8 cellular contexts compared by ENCODE assay signal in the genomic region with DNA sequence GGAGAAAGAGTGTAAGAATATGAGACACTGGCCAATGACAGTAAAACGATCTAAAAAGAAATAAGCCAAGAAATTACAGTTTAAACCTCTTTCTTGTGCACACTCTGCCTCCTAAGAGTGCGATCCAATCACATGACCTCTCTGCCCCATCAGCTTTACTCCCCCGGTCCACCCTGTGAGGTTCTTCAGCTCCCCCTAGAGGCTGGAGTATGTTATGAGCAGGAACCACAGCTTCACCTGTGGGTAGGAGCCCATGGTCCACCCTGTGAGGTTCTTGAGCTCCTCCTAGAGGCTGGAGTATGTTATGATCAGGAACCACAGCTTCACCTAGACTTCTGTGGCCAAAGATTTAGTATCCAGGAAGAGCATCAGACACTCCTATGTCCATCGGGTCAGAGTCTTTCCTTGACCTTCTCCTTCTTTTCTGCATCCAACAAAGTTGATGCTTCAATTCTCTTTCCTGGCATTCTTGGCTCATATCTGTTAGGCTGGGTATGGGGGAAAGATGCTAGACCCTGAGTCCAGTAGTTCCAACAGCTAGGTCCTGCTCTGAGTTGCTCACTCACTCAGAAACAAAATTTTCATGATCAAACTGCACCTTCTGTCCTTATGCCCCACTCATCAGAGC.
DNase-seq lines count a peak whose midpoint lies in the region; ATAC-seq and TF ChIP-seq lines count a peak whose summit lies in the region.

No MANE protein-coding gene starts in this region.

- H3K27ac ChIP-seq in DND-41 (ENCODE audit: low read length) (no peak overlapping the region), osteoblast (ENCODE audit: low read depth, low read length) (no peak overlapping the region)

- no peaks in the 10 kb centered on the region for H3K9me3 ChIP-seq in DND-41 (ENCODE audit: insufficient read depth, low read length, severe bottlenecking)
- H3K9me3 ChIP-seq in osteoblast (ENCODE audit: low read depth, low read length), result no peaks in the 10 kb centered on the region

- peak; percentile 98 for ATAC-seq in DND-41 (ENCODE audit: insufficient read depth, low read depth)
- ATAC-seq in GM19468 (IDR thresholded peaks at IDR 0.05; ENCODE audit: extremely low read depth, unreplicated experiment), result peak; percentile 90
- peak; percentile 96 for ATAC-seq in HG03460 (IDR thresholded peaks at IDR 0.05; ENCODE audit: unreplicated experiment)

- H3K4me2 ChIP-seq in DND-41 (ENCODE audit: insufficient read depth, low read length), result no peak overlapping the region
- no peak overlapping the region for H3K4me2 ChIP-seq in osteoblast (ENCODE audit: insufficient read depth, low read length)

- H3K4me3 ChIP-seq in DND-41 (ENCODE audit: low read depth in 1 of 2, low read length in 2 of 2), result no peak overlapping the region
- H3K4me3 ChIP-seq in fibroblast of pulmonary artery (replicated peaks; ENCODE audit: low read depth, low read length), result no peak overlapping the region
- H3K4me3 ChIP-seq in osteoblast (ENCODE audit: insufficient read depth, low read length), result no peak overlapping the region

- H3K36me3 ChIP-seq in DND-41 (ENCODE audit: insufficient read depth, low read length), result no peaks in the 10 kb centered on the region
- no peaks in the 10 kb centered on the region for H3K36me3 ChIP-seq in osteoblast (ENCODE audit: insufficient read depth, low read length)

- H3K79me2 ChIP-seq in DND-41 (ENCODE audit: insufficient read depth, low read length) (no peaks in the 10 kb centered on the region), osteoblast (ENCODE audit: insufficient read depth, low read length) (no peaks in the 10 kb centered on the region)

- H3K4me1 ChIP-seq in DND-41 (ENCODE audit: insufficient read depth, low read length) (no peaks in the 10 kb centered on the region), osteoblast (ENCODE audit: insufficient read depth, low read length) (peaks cover 7% of the 10 kb centered on the region)

- TF ChIP-seq CTCF in DND-41 (IDR thresholded peaks at IDR 0.05; ENCODE audit: borderline replicate concordance, extremely low read depth, low read length, poor library complexity, severe bottlenecking), result peak; percentile 89
- TF ChIP-seq CTCF in fibroblast of pulmonary artery (IDR thresholded peaks at IDR 0.05; ENCODE audit: low read length, missing control alignments), result peak; percentile 90
- TF ChIP-seq CTCF in osteoblast (IDR thresholded peaks at IDR 0.05; ENCODE audit: extremely low read depth, low read depth, low read length), result peak; percentile 98

- no peak overlapping the region for H3K9ac ChIP-seq in DND-41 (ENCODE audit: low read depth, low read length)

- H2AFZ ChIP-seq in DND-41 (ENCODE audit: low read depth, low read length) (peak overlapping the region; percentile 28; the same call in 1 of the 2 replicates), osteoblast (ENCODE audit: low read length) (no peak overlapping the region)

- DNase-seq in DND-41 (peak; percentile 70), NCI-H345 treated with DMSO at 0.1 percent for 48 hours (lab: John Stamatoyannopoulos, UW; ENCODE audit: unreplicated experiment) (peak; percentile 53), fibroblast of pulmonary artery (ENCODE audit: low read depth) (peak; percentile 77), osteoblast (ENCODE audit: insufficient read length, low spot score, missing footprints) (peak; percentile 82), dedifferentiated amniotic fluid mesenchymal stem cell (ENCODE audit: extremely low spot score) (no peak)
- peak; percentile 73 for DNase-seq in activated CD4-positive, alpha-beta T cell treated with anti-CD3 and anti-CD28 coated beads for 48 hours

- peaks cover 4% of the 10 kb centered on the region for H3K27me3 ChIP-seq in DND-41 (ENCODE audit: insufficient read depth, low read length, poor library complexity)
- H3K27me3 ChIP-seq in osteoblast (ENCODE audit: insufficient read depth, low read length), result peaks cover 13% of the 10 kb centered on the region

- no peaks in the 10 kb centered on the region for H4K20me1 ChIP-seq in DND-41 (ENCODE audit: insufficient read depth, low read length)
- no peaks in the 10 kb centered on the region for H4K20me1 ChIP-seq in osteoblast (ENCODE audit: insufficient read depth, low read length)
